Comparison of ENCODE assay signal across 18 cellular contexts in the genomic region with DNA sequence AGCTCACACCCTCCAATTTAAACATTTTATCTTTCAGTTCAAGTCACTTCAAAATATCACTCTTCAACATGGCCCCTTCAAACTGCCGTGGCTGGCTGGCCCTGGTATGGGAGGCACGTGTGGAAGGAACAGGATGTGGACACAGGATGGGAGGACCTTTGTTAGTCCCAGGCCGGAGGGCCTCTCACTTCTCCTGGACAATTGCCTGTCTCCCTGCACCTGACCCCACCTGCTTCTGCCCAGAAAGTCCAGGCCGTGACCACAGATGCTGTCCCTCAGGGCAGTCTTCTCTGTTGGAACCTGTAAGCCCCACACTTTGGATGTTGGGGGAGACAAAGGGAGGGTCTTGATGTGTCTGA. TPM values are rescaled to one million over a fixed set of nuclear protein-coding genes. Genes with fewer than 3 reads are reported as not detected.
"Had no signal": no experiment of that assay in that cellular context is flagged by ENCODE, and none has a peak within 500 bp of the region (broad histone marks: within the 10 kb centered on the region; RNA-seq: fewer than 3 reads in every experiment).

No MANE protein-coding gene starts in this region.

- ATAC-seq: gastroesophageal sphincter had no signal

- H3K27ac ChIP-seq: gastroesophageal sphincter, neutrophil, stomach, testis, VCaP had no signal

- H3K36me3 ChIP-seq: heart right ventricle, neutrophil had no signal

- H3K27ac Mint-ChIP-seq: activated naive CD8-positive, alpha-beta T cell treated with anti-CD3 and anti-CD28 coated beads for 36 hours had no signal

- DNase-seq: activated CD4-positive, alpha-beta T cell treated with anti-CD3 and anti-CD28 coated beads, Interleukin-2, amount 50 U/mL, for 48 hours; activated gamma-delta T cell treated with Interleukin-2 at 50 U/mL for 16 hours; activated naive CD8-positive, alpha-beta T cell treated with anti-CD3 and anti-CD28 coated beads for 36 hours; cerebellar nuclear complex; left cardiac atrium; naive B cell; small intestine; stimulated activated CD4-positive, alpha-beta T cell treated with anti-CD3 and anti-CD28 coated beads, Interleukin-4, amount 100 ng/mL, for 4 hours; stomach; testis had no signal

- H3K4me3 Mint-ChIP-seq: activated naive CD8-positive, alpha-beta T cell treated with anti-CD3 and anti-CD28 coated beads for 36 hours; naive B cell had no signal

- H3K27me3 ChIP-seq: neutrophil, stomach, testis had no signal

- H3K9me3 ChIP-seq: neutrophil, stomach, testis had no signal

- H3K4me1 ChIP-seq: gastroesophageal sphincter had no signal

- FAIRE-seq: small intestine, urothelium cell line had no signal

- H3K36me3 Mint-ChIP-seq: activated naive CD8-positive, alpha-beta T cell treated with anti-CD3 and anti-CD28 coated beads for 36 hours had no signal

- H3K4me1 Mint-ChIP-seq: activated naive CD8-positive, alpha-beta T cell treated with anti-CD3 and anti-CD28 coated beads for 36 hours had no signal

- H3K9me3 Mint-ChIP-seq: activated naive CD8-positive, alpha-beta T cell treated with anti-CD3 and anti-CD28 coated beads for 36 hours had no signal

- H3K4me3 ChIP-seq: gastroesophageal sphincter, heart right ventricle, stomach, testis had no signal

RNA-seq across cellular contexts. Expression of gene AMBP, which starts 19.4 kb away (rescaled TPM):
- total RNA-seq: activated naive CD8-positive, alpha-beta T cell treated with anti-CD3 and anti-CD28 coated beads for 36 hours; dermis microvascular lymphatic vessel endothelial cell; gastroesophageal sphincter; heart right ventricle; lung microvascular endothelial cell; T-helper 1 cell treated with Interleukin-12 subunit alpha and Interleukin-12 subunit beta and Interleukin-4 antibody, amounts not matched to agents 30 ng/mL and 1 ng/mL, for 36 hours had no signal

RNA-seq across cellular contexts. Expression of gene KIF12, which starts 40.4 kb away (rescaled TPM):
- total RNA-seq: activated naive CD8-positive, alpha-beta T cell treated with anti-CD3 and anti-CD28 coated beads for 36 hours; dermis microvascular lymphatic vessel endothelial cell; gastroesophageal sphincter; lung microvascular endothelial cell; T-helper 1 cell treated with Interleukin-12 subunit alpha and Interleukin-12 subunit beta and Interleukin-4 antibody, amounts not matched to agents 30 ng/mL and 1 ng/mL, for 36 hours had no signal
